11 cellular contexts compared by ENCODE assay signal in genomic region chr19:5665781-5666513, GRCh38. TPM values are rescaled to one million over a fixed set of nuclear protein-coding genes. Genes with fewer than 3 reads are reported as not detected.
A peak's percentile ranks its signal among the peaks of the same experiment; 100 is the strongest.
DNase-seq lines count a peak whose midpoint lies in the region; ATAC-seq, FAIRE-seq and TF ChIP-seq lines count a peak whose summit lies in the region.
"Had no signal": no experiment of that assay in that cellular context is flagged by ENCODE, and none has a peak within 500 bp of the region (broad histone marks: within the 10 kb centered on the region; RNA-seq: fewer than 3 reads in every experiment).

No MANE protein-coding gene starts in this region.

- ATAC-seq in A549 (peak; percentile 77 to 86; a peak in 5 of 6 replicates), GM19023 (IDR thresholded peaks at IDR 0.05; ENCODE audit: unreplicated experiment) (no peak)
- ATAC-seq in activated T-helper 17 cell treated with anti-CD3 and anti-CD28 coated beads, Interleukin-2, amount 50 U/mL, for 72 hours (replicated peaks), result peak; percentile 72

- H3K36me3 Mint-ChIP-seq in activated T-helper 17 cell treated with anti-CD3 and anti-CD28 coated beads, Interleukin-2, amount 50 U/mL, for 72 hours (ENCODE audit: low read depth), result peaks cover 97% of the 10 kb centered on the region

- POLR2A ChIA-PET in A549 (lab: Yijun Ruan, JAX), result interaction anchor here (1.0 kb wide), 1 partner anchor 9 kb away, joined by 3 read pairs; no protein-coding TSS in a partner anchor

- no peaks in the 10 kb centered on the region for H3K9me3 Mint-ChIP-seq in activated T-helper 17 cell treated with anti-CD3 and anti-CD28 coated beads, Interleukin-2, amount 50 U/mL, for 72 hours

- no peak for TF ChIP-seq EP300 in A549 (IDR thresholded peaks at IDR 0.05)

- CTCF ChIA-PET in A549 (lab: Yijun Ruan, JAX), result interaction anchor here (1.6 to 1.7 kb wide), 2 partner anchors 11 to 24 kb away, joined by 4 to 6 read pairs; no protein-coding TSS in a partner anchor

- DNase-seq in A549 (ENCODE audit: low read depth in 1 of 2, low spot score in 1 of 2) (peak; percentile 58 to 68), H54 (ENCODE audit: insufficient read length, low spot score) (peak; percentile 71), hepatic stellate cell (ENCODE audit: low spot score) (peak; percentile 78), iPS-NIHi11 (ENCODE audit: low spot score) (no peak), NCI-H1092 treated with DMSO at 0.1 percent for 48 hours (lab: John Stamatoyannopoulos, UW) (no peak), NCI-H1105 treated with DMSO at 0.1 percent for 48 hours (lab: John Stamatoyannopoulos, UW) (no peak)
- DNase-seq: COR-L47; Peyer's patch; stimulated activated CD4-positive, alpha-beta T cell treated with anti-CD3 and anti-CD28 coated beads, Interleukin-2, amount 100 ng/mL, for 48 hours had no signal

- no peak for TF ChIP-seq RAD21 in A549 (conservative IDR thresholded peaks at IDR 0.05 in 1 of 2, IDR thresholded peaks at IDR 0.05 in 1 of 2)

- H3K4me2 ChIP-seq in A549, result no peak overlapping the region

- H3K27me3 Mint-ChIP-seq in activated T-helper 17 cell treated with anti-CD3 and anti-CD28 coated beads, Interleukin-2, amount 50 U/mL, for 72 hours, result no peaks in the 10 kb centered on the region

- no peak for TF ChIP-seq CTCF in A549 (IDR thresholded peaks at IDR 0.05)

- no peaks in the 10 kb centered on the region for H3K9me3 ChIP-seq in A549
- H3K9me3 ChIP-seq: Peyer's patch had no signal

- no peak overlapping the region for H3K27ac ChIP-seq in A549
- H3K27ac ChIP-seq: Peyer's patch had no signal

- no peak overlapping the region for H3K4me3 Mint-ChIP-seq in activated T-helper 17 cell treated with anti-CD3 and anti-CD28 coated beads, Interleukin-2, amount 50 U/mL, for 72 hours

- H3K4me1 ChIP-seq in A549, result peaks cover 14% of the 10 kb centered on the region
- H3K4me1 ChIP-seq: Peyer's patch had no signal

- FAIRE-seq in A549 (lab: Jason Lieb, UNC), result no peak
- FAIRE-seq in H54 (lab: Jason Lieb, UNC), result peak; percentile 65

- peak overlapping the region; percentile 60 for H3K27ac Mint-ChIP-seq in activated T-helper 17 cell treated with anti-CD3 and anti-CD28 coated beads, Interleukin-2, amount 50 U/mL, for 72 hours

- WGBS in A549 (ENCODE audit: missing lambda C conversion rate), result 52% methylated on average over 10 of the region's 10 CpGs

- no peak overlapping the region for H3K4me3 ChIP-seq in A549
- H3K4me3 ChIP-seq: Peyer's patch had no signal

- peaks cover 7% of the 10 kb centered on the region for H3K4me1 Mint-ChIP-seq in activated T-helper 17 cell treated with anti-CD3 and anti-CD28 coated beads, Interleukin-2, amount 50 U/mL, for 72 hours

- TF ChIP-seq POLR2A in A549 (IDR thresholded peaks at IDR 0.05; ENCODE audit: low read length) (no peak), H54 (IDR thresholded peaks at IDR 0.05; ENCODE audit: low read depth, low read length) (no peak)

TF ChIP-seq in A549, 52 proteins besides CTCF, POLR2A, EP300 and RAD21:
- peak; percentile 63; the same call in 1 of the 2 replicates for TF ChIP-seq MAX (IDR thresholded peaks at IDR 0.05)
- no peak for TF ChIP-seq ELK1 (IDR thresholded peaks at IDR 0.05; ENCODE audit: low read depth, low read length)

RNA-seq across cellular contexts. Expression of gene MICOS13, which starts 14.4 kb away (rescaled TPM):
- 19.1 and 20.5 TPM in 2 replicates for polyA plus RNA-seq in A549 (2011; rRNA removed)
- 60.3 and 75.4 TPM in 2 replicates for polyA plus RNA-seq in A549 (2012; cell fraction: cytosol; rRNA removed)
- 50.4 and 61.7 TPM in 2 replicates for polyA plus RNA-seq in A549 (2012; cell fraction: nucleus; rRNA removed)
- 43.1 to 48.8 TPM (median 48.6 TPM) in 3 replicates for polyA plus RNA-seq in A549 (2017; fragmentation: RNase III; extraction: RNeasy Plus Mini Kit Qiagen cat#74134 plus additional on column Dnase treatment)
- 9.2 and 11.4 TPM in 2 replicates for polyA minus RNA-seq in A549 (2011; rRNA and poly(A)+ RNA removed)
- total RNA-seq in activated T-helper 17 cell treated with anti-CD3 and anti-CD28 coated beads, Interleukin-2, amount 50 U/mL, for 72 hours, result 10 to 100 TPM; 29.5 to 38.7 TPM

RNA-seq across cellular contexts. Expression of gene HSD11B1L, which starts 14.9 kb away (rescaled TPM):
- 2.5 and 2.8 TPM in 2 replicates for polyA plus RNA-seq in A549 (2011; rRNA removed)
- polyA plus RNA-seq in A549 (2012; cell fraction: cytosol; rRNA removed), result 3.9 and 5.9 TPM in 2 replicates
- polyA plus RNA-seq in A549 (2012; cell fraction: nucleus; rRNA removed), result 6.4 and 7.5 TPM in 2 replicates
- polyA plus RNA-seq in A549 (2017; fragmentation: RNase III; extraction: RNeasy Plus Mini Kit Qiagen cat#74134 plus additional on column Dnase treatment), result 2.7 to 4.8 TPM (median 4.8 TPM) in 3 replicates
- polyA minus RNA-seq in A549 (2011; rRNA and poly(A)+ RNA removed), result 0.87 and 1.2 TPM in 2 replicates
- 1 to 10 TPM; 2.3 to 5.3 TPM for total RNA-seq in activated T-helper 17 cell treated with anti-CD3 and anti-CD28 coated beads, Interleukin-2, amount 50 U/mL, for 72 hours

RNA-seq across cellular contexts. Expression of gene RPL36, which starts 24.1 kb away (rescaled TPM):
- polyA plus RNA-seq in A549 (2011; rRNA removed) (329 and 368 TPM in 2 replicates), A549 (2017; fragmentation: RNase III; extraction: RNeasy Plus Mini Kit Qiagen cat#74134 plus additional on column Dnase treatment) (1,385 to 1,590 TPM (median 1,396 TPM) in 3 replicates)
- polyA plus RNA-seq in A549 (2012; cell fraction: cytosol; rRNA removed), result 807 and 852 TPM in 2 replicates
- 274 and 372 TPM in 2 replicates for polyA plus RNA-seq in A549 (2012; cell fraction: nucleus; rRNA removed)
- polyA minus RNA-seq in A549 (2011; rRNA and poly(A)+ RNA removed), result 160 and 210 TPM in 2 replicates
- 1,000 to 10,000 TPM in 1 of 2 donors, 100 to 1,000 TPM in 1; 860 to 1,029 TPM for total RNA-seq in activated T-helper 17 cell treated with anti-CD3 and anti-CD28 coated beads, Interleukin-2, amount 50 U/mL, for 72 hours

RNA-seq across cellular contexts. Expression of gene SAFB, which starts 43.1 kb away (rescaled TPM):
- 37.5 and 55.0 TPM in 2 replicates for polyA plus RNA-seq in A549 (2011; rRNA removed)
- polyA plus RNA-seq in A549 (2012; cell fraction: cytosol; rRNA removed), result 94.3 and 109 TPM in 2 replicates
- 182 and 209 TPM in 2 replicates for polyA plus RNA-seq in A549 (2012; cell fraction: nucleus; rRNA removed)
- 69.8 to 74.3 TPM (median 74.0 TPM) in 3 replicates for polyA plus RNA-seq in A549 (2017; fragmentation: RNase III; extraction: RNeasy Plus Mini Kit Qiagen cat#74134 plus additional on column Dnase treatment)
- polyA minus RNA-seq in A549 (2011; rRNA and poly(A)+ RNA removed), result 16.4 and 17.4 TPM in 2 replicates
- total RNA-seq in activated T-helper 17 cell treated with anti-CD3 and anti-CD28 coated beads, Interleukin-2, amount 50 U/mL, for 72 hours, result 100 to 1,000 TPM; 119 to 124 TPM

RNA-seq across cellular contexts. Expression of gene SAFB2, which starts 43.4 kb away (rescaled TPM):
- polyA plus RNA-seq in A549 (2011; rRNA removed) (23.4 and 33.2 TPM in 2 replicates), A549 (2017; fragmentation: RNase III; extraction: RNeasy Plus Mini Kit Qiagen cat#74134 plus additional on column Dnase treatment) (42.2 to 52.3 TPM (median 51.2 TPM) in 3 replicates)
- 40.5 and 46.1 TPM in 2 replicates for polyA plus RNA-seq in A549 (2012; cell fraction: cytosol; rRNA removed)
- 49.2 and 67.8 TPM in 2 replicates for polyA plus RNA-seq in A549 (2012; cell fraction: nucleus; rRNA removed)
- polyA minus RNA-seq in A549 (2011; rRNA and poly(A)+ RNA removed), result 25.1 and 29.9 TPM in 2 replicates
- 100 to 1,000 TPM; 126 to 159 TPM for total RNA-seq in activated T-helper 17 cell treated with anti-CD3 and anti-CD28 coated beads, Interleukin-2, amount 50 U/mL, for 72 hours

Comparison
In these comparisons a context has a peak if more than half of its experiments do, and no peak if none do; other contexts are left out.
1. DNase-seq: peak in A549 (2 of 2), H54 (single experiment) and hepatic stellate cell (single experiment); none in iPS-NIHi11 (single experiment), NCI-H1092 treated with DMSO at 0.1 percent for 48 hours (single experiment) and NCI-H1105 treated with DMSO at 0.1 percent for 48 hours (single experiment).